Comparison of ENCODE assay signal across 19 cellular contexts in genomic region chr1:64093941-64094340, GRCh38.
DNase-seq lines count a peak whose midpoint lies in the region; ATAC-seq and TF ChIP-seq lines count a peak whose summit lies in the region.
"Had no signal": no experiment of that assay in that cellular context is flagged by ENCODE, and none has a peak within 500 bp of the region (broad histone marks: within the 10 kb centered on the region; RNA-seq: fewer than 3 reads in every experiment).

No MANE protein-coding gene starts in this region.

- H3K4me3 ChIP-seq in ACC112 (ENCODE audit: low read depth, low read length) (no peak overlapping the region), SJSA1 (no peak overlapping the region), dorsolateral prefrontal cortex (no peak overlapping the region), mesodermal cell (ENCODE audit: extremely low read depth, insufficient read depth, low read length, poor library complexity, severe bottlenecking) (no peak overlapping the region), suprapubic skin (no peak overlapping the region)
- H3K4me3 ChIP-seq: A549, hepatocyte, pancreas, skin epidermis, upper lobe of right lung had no signal

- H3K79me2 ChIP-seq in ACC112 (ENCODE audit: control insufficient read depth, insufficient read depth, low read length, unreplicated experiment) = no peaks in the 10 kb centered on the region
- H3K79me2 ChIP-seq: hepatocyte had no signal

- DNase-seq in SJSA1 (ENCODE audit: low read depth in 1 of 2, low spot score in 2 of 2) (peak in 1 of 2 experiments; percentile 52), dorsolateral prefrontal cortex (no peak), suprapubic skin (ENCODE audit: low spot score in 2 of 2) (no peak), ureter (ENCODE audit: low spot score) (no peak), GM10248 (ENCODE audit: extremely low spot score) (no peak)
- DNase-seq: activated CD4-positive, alpha-beta T cell treated with anti-CD3 and anti-CD28 coated beads, Interleukin-2, amount 10 ng/mL, durations not matched to agents 24 days and 14 days; CD4-positive, alpha-beta memory T cell; DND-41; MM.1S; NCI-H187; pancreas; SHP77 treated with DMSO at 0.1 percent for 48 hours; upper lobe of right lung had no signal

- H3K27me3 ChIP-seq in ACC112 (ENCODE audit: insufficient read depth, low read length) (no peaks in the 10 kb centered on the region), SJSA1 (replicated peaks) (no peaks in the 10 kb centered on the region), dorsolateral prefrontal cortex (no peaks in the 10 kb centered on the region), suprapubic skin (no peaks in the 10 kb centered on the region)
- H3K27me3 ChIP-seq: hepatocyte, pancreas, upper lobe of right lung had no signal

- H2AFZ ChIP-seq in ACC112 (ENCODE audit: low read length, unreplicated experiment) = no peak overlapping the region
- H2AFZ ChIP-seq: hepatocyte had no signal

- peaks cover 17% of the 10 kb centered on the region for H3K4me1 ChIP-seq in ACC112 (ENCODE audit: control insufficient read depth, insufficient read depth, low read length, unreplicated experiment)
- peaks cover 34% of the 10 kb centered on the region for H3K4me1 ChIP-seq in SJSA1 (replicated peaks)
- peaks cover 31% of the 10 kb centered on the region for H3K4me1 ChIP-seq in mesodermal cell (ENCODE audit: control insufficient read depth, insufficient read depth, low read length, poor library complexity, severe bottlenecking)
- H3K4me1 ChIP-seq in suprapubic skin = no peaks in the 10 kb centered on the region
- H3K4me1 ChIP-seq: pancreas, upper lobe of right lung had no signal

- TF ChIP-seq CTCF in dorsolateral prefrontal cortex (IDR thresholded peaks at IDR 0.05 in 54 of 56, conservative IDR thresholded peaks at IDR 0.05 in 2 of 56; ENCODE audit: low read depth in 1 of 56, partially characterized antibody in 56 of 56) = no peak
- no peak for TF ChIP-seq CTCF in suprapubic skin (IDR thresholded peaks at IDR 0.05)
- TF ChIP-seq CTCF in GM10248 (IDR thresholded peaks at IDR 0.05; ENCODE audit: control extremely low read depth, extremely low read depth, low read depth, missing control alignments) = no peak

- POLR2A ChIA-PET in GM10248 (lab: Yijun Ruan, JAX) = no interaction called here

- peak overlapping the region; percentile 59 for H3K27ac ChIP-seq in ACC112 (ENCODE audit: low read depth, low read length)
- peak overlapping the region; percentile 69 for H3K27ac ChIP-seq in SJSA1
- peak overlapping the region in 57 of 59 donors; percentile 59 to 98 (median 88) for H3K27ac ChIP-seq in dorsolateral prefrontal cortex
- peak overlapping the region; percentile 93 for H3K27ac ChIP-seq in mesodermal cell (ENCODE audit: low read depth, low read length, severe bottlenecking)
- H3K27ac ChIP-seq in suprapubic skin = no peak overlapping the region
- H3K27ac ChIP-seq: A549, hepatocyte, pancreas, skin epidermis, upper lobe of right lung had no signal

- CTCF ChIA-PET in GM10248 (lab: Yijun Ruan, JAX) = interaction anchor here (1.0 kb wide), 1 partner anchor 12 kb away, joined by 3 read pairs; no protein-coding TSS in a partner anchor

- TF ChIP-seq EP300 in suprapubic skin (IDR thresholded peaks at IDR 0.05) = no peak

- ATAC-seq in GM19452 (IDR thresholded peaks at IDR 0.05; ENCODE audit: unreplicated experiment) = no peak
- ATAC-seq: A549, pancreas, upper lobe of right lung had no signal

- intact Hi-C loops in dorsolateral prefrontal cortex (cut with DNase I) = loop anchor here in 1 of 2 donors (5.0 kb wide), 1 partner anchor 38 kb away; no protein-coding TSS in a partner anchor

- H3K9me3 ChIP-seq in SJSA1 (replicated peaks) (no peaks in the 10 kb centered on the region), mesodermal cell (ENCODE audit: control insufficient read depth, low read length) (peaks cover 11% of the 10 kb centered on the region), suprapubic skin (no peaks in the 10 kb centered on the region)
- H3K9me3 ChIP-seq: A549, pancreas, upper lobe of right lung had no signal

- 0 out of 2 replicates have a peak, but pooled peaks cover 7% of the 10 kb centered on the region for H3K36me3 ChIP-seq in ACC112 (ENCODE audit: insufficient read depth, low read length)
- no peaks in the 10 kb centered on the region for H3K36me3 ChIP-seq in SJSA1
- no peaks in the 10 kb centered on the region for H3K36me3 ChIP-seq in mesodermal cell (ENCODE audit: control insufficient read depth, insufficient read depth, low read length)
- no peaks in the 10 kb centered on the region for H3K36me3 ChIP-seq in suprapubic skin
- H3K36me3 ChIP-seq: pancreas, upper lobe of right lung had no signal

- no peak for TF ChIP-seq POLR2A in suprapubic skin (IDR thresholded peaks at IDR 0.05)
